Comparison of ENCODE assay signal across 15 cellular contexts in genomic region chr21:45167796-45168222, GRCh38.
A peak's percentile ranks its signal among the peaks of the same experiment; 100 is the strongest.
DNase-seq lines count a peak whose midpoint lies in the region; ATAC-seq and TF ChIP-seq lines count a peak whose summit lies in the region.
"Had no signal": no experiment of that assay in that cellular context is flagged by ENCODE, and none has a peak within 500 bp of the region (broad histone marks: within the 10 kb centered on the region; RNA-seq: fewer than 3 reads in every experiment).

No MANE protein-coding gene starts in this region.

- no peak overlapping the region for H3K4me3 ChIP-seq in astrocyte of the spinal cord (ENCODE audit: low read depth, low read length)
- H3K4me3 ChIP-seq in uterus = no peak overlapping the region
- H3K4me3 ChIP-seq: suprapubic skin had no signal

- H3K9me3 ChIP-seq in uterus = no peaks in the 10 kb centered on the region
- H3K9me3 ChIP-seq: suprapubic skin had no signal

- H3K36me3 Mint-ChIP-seq in activated CD4-positive, alpha-beta T cell treated with anti-CD3 and anti-CD28 coated beads, Interleukin-2, amount 10 ng/mL, durations not matched to agents 24 days and 14 days (ENCODE audit: low read depth) = no peaks in the 10 kb centered on the region
- H3K36me3 Mint-ChIP-seq: activated naive CD8-positive, alpha-beta T cell treated with anti-CD3 and anti-CD28 coated beads for 36 hours had no signal

- ATAC-seq in HG03342 (IDR thresholded peaks at IDR 0.05; ENCODE audit: unreplicated experiment) = no peak
- ATAC-seq: right cardiac atrium had no signal

- no peaks in the 10 kb centered on the region for H3K27me3 ChIP-seq in uterus
- H3K27me3 ChIP-seq: suprapubic skin had no signal

- in situ Hi-C loops in astrocyte of the spinal cord (cut with HindIII; ENCODE audit: low sequenced_read_pairs) = no loop called here

- H3K4me1 Mint-ChIP-seq in activated CD4-positive, alpha-beta T cell treated with anti-CD3 and anti-CD28 coated beads, Interleukin-2, amount 10 ng/mL, durations not matched to agents 24 days and 14 days = peaks cover 13% of the 10 kb centered on the region

- H3K9me3 Mint-ChIP-seq in activated CD4-positive, alpha-beta T cell treated with anti-CD3 and anti-CD28 coated beads, Interleukin-2, amount 10 ng/mL, durations not matched to agents 24 days and 14 days = no peaks in the 10 kb centered on the region
- H3K9me3 Mint-ChIP-seq: activated naive CD8-positive, alpha-beta T cell treated with anti-CD3 and anti-CD28 coated beads for 36 hours; naive B cell had no signal

- no peak for TF ChIP-seq POLR2A in uterus (IDR thresholded peaks at IDR 0.05)

- no peak overlapping the region for H3K27ac Mint-ChIP-seq in activated CD4-positive, alpha-beta T cell treated with anti-CD3 and anti-CD28 coated beads, Interleukin-2, amount 10 ng/mL, durations not matched to agents 24 days and 14 days
- H3K27ac Mint-ChIP-seq: activated naive CD8-positive, alpha-beta T cell treated with anti-CD3 and anti-CD28 coated beads for 36 hours had no signal

- DNase-seq in activated CD4-positive, alpha-beta T cell treated with anti-CD3 and anti-CD28 coated beads, Interleukin-2, amount 10 ng/mL, durations not matched to agents 24 days and 14 days = peak; percentile 40
- DNase-seq in activated CD4-positive, alpha-beta T cell treated with anti-CD3 and anti-CD28 coated beads for 48 hours = no peak
- peak; percentile 62 for DNase-seq in astrocyte of the spinal cord (ENCODE audit: low read depth, low spot score)
- peak; percentile 37 for DNase-seq in inferior parietal cortex (ENCODE audit: extremely low spot score)
- DNase-seq in uterus = no peak
- DNase-seq in stimulated activated CD4-positive, alpha-beta T cell treated with anti-CD3 and anti-CD28 coated beads, Interleukin-2, amount 100 ng/mL, for 24 hours = no peak
- DNase-seq in SW480 (ENCODE audit: low spot score) = no peak
- DNase-seq: activated naive CD8-positive, alpha-beta T cell treated with anti-CD3 and anti-CD28 coated beads for 36 hours; AML-193; DMS153; naive B cell; NCI-H1105; right cardiac atrium had no signal

- no peak overlapping the region for H3K4me3 Mint-ChIP-seq in activated CD4-positive, alpha-beta T cell treated with anti-CD3 and anti-CD28 coated beads, Interleukin-2, amount 10 ng/mL, durations not matched to agents 24 days and 14 days
- H3K4me3 Mint-ChIP-seq: activated naive CD8-positive, alpha-beta T cell treated with anti-CD3 and anti-CD28 coated beads for 36 hours; naive B cell had no signal

- H3K27ac ChIP-seq in uterus = peak overlapping the region; percentile 1 to 33
- H3K27ac ChIP-seq: suprapubic skin had no signal

- intact Hi-C loops in activated CD4-positive, alpha-beta T cell treated with anti-CD3 and anti-CD28 coated beads, Interleukin-2, amount 10 ng/mL, durations not matched to agents 24 days and 14 days (cut with micrococcal nuclease) = no loop called here
- intact Hi-C loops in uterus (cut with DNase I; ENCODE audit: low total_unique reads) = no loop called here

- peaks cover 0 to 10% of the 10 kb centered on the region in 2 donors for H3K4me1 ChIP-seq in uterus

- no peaks in the 10 kb centered on the region for H3K27me3 Mint-ChIP-seq in activated CD4-positive, alpha-beta T cell treated with anti-CD3 and anti-CD28 coated beads, Interleukin-2, amount 10 ng/mL, durations not matched to agents 24 days and 14 days
- H3K27me3 Mint-ChIP-seq: activated naive CD8-positive, alpha-beta T cell treated with anti-CD3 and anti-CD28 coated beads for 36 hours; naive B cell had no signal

- TF ChIP-seq CTCF in astrocyte of the spinal cord (IDR thresholded peaks at IDR 0.05; ENCODE audit: low read depth, low read length) (no peak), uterus (IDR thresholded peaks at IDR 0.05) (no peak)

- H3K36me3 ChIP-seq in uterus = no peaks in the 10 kb centered on the region

Comparison
In these comparisons a context has a peak if more than half of its experiments do, and no peak if none do; other contexts are left out.
1. DNase-seq: peak in activated CD4-positive, alpha-beta T cell treated with anti-CD3 and anti-CD28 coated beads, Interleukin-2, amount 10 ng/mL, durations not matched to agents 24 days and 14 days (single experiment), astrocyte of the spinal cord (single experiment) and inferior parietal cortex (single experiment); none in activated CD4-positive, alpha-beta T cell treated with anti-CD3 and anti-CD28 coated beads for 48 hours (single experiment), uterus (0 of 2), stimulated activated CD4-positive, alpha-beta T cell treated with anti-CD3 and anti-CD28 coated beads, Interleukin-2, amount 100 ng/mL, for 24 hours (0 of 2) and SW480 (single experiment).